ENCODE assay signal across 8 cellular contexts in the genomic region with DNA sequence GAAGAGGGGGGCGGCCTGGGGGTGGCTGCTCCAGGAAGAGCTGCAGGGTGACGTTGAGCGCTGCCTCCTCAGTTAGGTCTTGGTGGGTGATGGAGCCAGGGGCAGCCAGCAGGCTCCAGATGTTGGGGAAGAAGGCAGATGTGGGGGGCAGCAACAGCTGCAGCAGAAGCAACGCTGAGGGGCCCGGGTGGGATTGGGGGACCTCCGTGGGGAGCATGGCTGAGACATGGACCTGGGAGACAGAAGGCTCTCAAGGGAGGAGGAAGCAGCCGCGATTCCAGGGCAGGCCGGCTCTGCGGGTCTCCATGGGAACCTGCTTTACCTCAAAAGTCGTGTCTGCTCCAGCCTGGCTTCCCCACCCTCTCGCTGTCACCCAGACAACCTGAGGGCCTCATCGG. TPM values are rescaled to one million over a fixed set of nuclear protein-coding genes. Genes with fewer than 3 reads are reported as not detected.
DNase-seq lines count a peak whose midpoint lies in the region; ATAC-seq, FAIRE-seq and TF ChIP-seq lines count a peak whose summit lies in the region.

No MANE protein-coding gene starts in this region.

- peaks cover 12% of the 10 kb centered on the region for H3K4me1 ChIP-seq in testis

- peak; percentile 63 for DNase-seq in NCI-H2029 (lab: John Stamatoyannopoulos, UW)
- DNase-seq in NCI-H2029 treated with DMSO at 0.1 percent for 48 hours (lab: John Stamatoyannopoulos, UW), result no peak
- peak; percentile 27 for DNase-seq in RWPE1 (ENCODE audit: low spot score)
- DNase-seq in head of caudate nucleus, result peak in 29 of 42 donors; percentile 18 to 73 (median 49)
- DNase-seq in stimulated activated naive CD8-positive, alpha-beta T cell treated with anti-CD3 and anti-CD28 coated beads, Interleukin-15, Interleukin-2, amounts not matched to agents 100 U/mL and 50 U/mL, for 24 hours, result peak; percentile 31
- DNase-seq in testis, result no peak
- DNase-seq in GM19239 (ENCODE audit: insufficient read length, low spot score), result no peak
- no peak for DNase-seq in dedifferentiated amniotic fluid mesenchymal stem cell (ENCODE audit: extremely low spot score)

- no peak overlapping the region for H3K4me3 ChIP-seq in testis

- H3K27ac ChIP-seq in RWPE1 (peak overlapping the region; percentile 89), testis (peak overlapping the region in 1 of 2 donors; percentile 19)

- no peak for TF ChIP-seq POLR2A in testis (IDR thresholded peaks at IDR 0.05)

- no peak for FAIRE-seq in GM19239 (lab: Jason Lieb, UNC)

- ATAC-seq in stimulated activated naive CD8-positive, alpha-beta T cell treated with anti-CD3 and anti-CD28 coated beads, Interleukin-15, Interleukin-2, amounts not matched to agents 100 U/mL and 50 U/mL, for 24 hours, result no peak

- intact Hi-C loops in head of caudate nucleus (cut with DNase I) (no loop called here), testis (cut with DNase I; ENCODE audit: low total_unique reads) (no loop called here)

- no peaks in the 10 kb centered on the region for H3K36me3 ChIP-seq in testis (ENCODE audit: low read depth, missing control alignments)

- POLR2A ChIA-PET in RWPE1 (lab: Yijun Ruan, JAX; ENCODE audit: low non-redundant PET), result no interaction called here

- no peaks in the 10 kb centered on the region for H3K9me3 ChIP-seq in testis

- 44 to 74% methylated on average over 6 to 13 of the region's 13 CpGs for WGBS in testis, 2 donors

- TF ChIP-seq CTCF in RWPE1 (conservative IDR thresholded peaks at IDR 0.05; ENCODE audit: low read depth), result no peak
- no peak for TF ChIP-seq CTCF in testis (IDR thresholded peaks at IDR 0.05)

- H3K27me3 ChIP-seq in testis, result no peaks in the 10 kb centered on the region

- CTCF ChIA-PET in RWPE1 (lab: Yijun Ruan, JAX), result no interaction called here

RNA-seq across cellular contexts. Expression of a gene that starts 0.6 kb away (rescaled TPM):
- 1 to 10 TPM; 3.1 to 6.3 TPM for total RNA-seq in testis
- 2.7 TPM for polyA plus RNA-seq in testis (ENCODE audit: insufficient read depth, low read depth, low replicate concordance)

RNA-seq across cellular contexts. Expression of a gene that starts 14.1 kb away (rescaled TPM):
- 10 to 100 TPM; 10.4 to 11.6 TPM for total RNA-seq in testis
- polyA plus RNA-seq in testis (ENCODE audit: insufficient read depth, low read depth, low replicate concordance), result 5.9 TPM

RNA-seq across cellular contexts. Expression of a gene that starts 19.0 kb away (rescaled TPM):
- total RNA-seq in testis, result 100 to 1,000 TPM in 1 of 2 donors, 10 to 100 TPM in 1; 94.8 to 131 TPM
- polyA plus RNA-seq in testis (ENCODE audit: insufficient read depth, low read depth, low replicate concordance), result 156 TPM

RNA-seq across cellular contexts. Expression of a gene that starts 30.2 kb away (rescaled TPM):
- 10 to 100 TPM; 43.3 to 49.6 TPM for total RNA-seq in testis
- polyA plus RNA-seq in testis (ENCODE audit: insufficient read depth, low read depth, low replicate concordance), result 55.5 TPM

RNA-seq across cellular contexts. Expression of a gene that starts 36.8 kb away (rescaled TPM):
- 100 to 1,000 TPM in 1 of 2 donors, 10 to 100 TPM in 1; 77.6 to 135 TPM for total RNA-seq in testis
- 36.2 TPM for polyA plus RNA-seq in testis (ENCODE audit: insufficient read depth, low read depth, low replicate concordance)

Comparison
In these comparisons a context has a peak if more than half of its experiments do, and no peak if none do; other contexts are left out.
1. DNase-seq: peak in NCI-H2029 (single experiment), RWPE1 (single experiment), head of caudate nucleus (29 of 42) and stimulated activated naive CD8-positive, alpha-beta T cell treated with anti-CD3 and anti-CD28 coated beads, Interleukin-15, Interleukin-2, amounts not matched to agents 100 U/mL and 50 U/mL, for 24 hours (single experiment); none in NCI-H2029 treated with DMSO at 0.1 percent for 48 hours (single experiment), testis (single experiment), GM19239 (single experiment) and dedifferentiated amniotic fluid mesenchymal stem cell (single experiment).